16 cellular contexts compared by ENCODE assay signal in genomic region chr1:115755436-115756370, GRCh38. TPM values are rescaled to one million over a fixed set of nuclear protein-coding genes. Genes with fewer than 3 reads are reported as not detected.
DNase-seq lines count a peak whose midpoint lies in the region; ATAC-seq and TF ChIP-seq lines count a peak whose summit lies in the region.
"Had no signal": no experiment of that assay in that cellular context is flagged by ENCODE, and none has a peak within 500 bp of the region (broad histone marks: within the 10 kb centered on the region; RNA-seq: fewer than 3 reads in every experiment).

No MANE protein-coding gene starts in this region.

- H3K27me3 ChIP-seq in right cardiac atrium (ENCODE audit: control insufficient read depth, insufficient read depth), result no peaks in the 10 kb centered on the region
- no peaks in the 10 kb centered on the region for H3K27me3 ChIP-seq in psoas muscle (ENCODE audit: insufficient read depth in 3 of 3, low read length in 2 of 3)
- H3K27me3 ChIP-seq in mammary epithelial cell (ENCODE audit: insufficient read depth, low read length), result no peaks in the 10 kb centered on the region

- dilution Hi-C loops in mammary epithelial cell (cut with HindIII; ENCODE audit: low sequenced_read_pairs), result no loop called here

- CTCF ChIA-PET in mammary epithelial cell (lab: Charles Lee; ENCODE audit: low non-redundant PET), result no interaction called here

- TF ChIP-seq CTCF in psoas muscle (IDR thresholded peaks at IDR 0.05) (no peak), mammary epithelial cell (conservative IDR thresholded peaks at IDR 0.05 in 1 of 2, IDR thresholded peaks at IDR 0.05 in 1 of 2; ENCODE audit: extremely low read depth in 1 of 2, insufficient read depth in 1 of 2, low read depth in 1 of 2, low read length in 2 of 2) (no peak)

- peaks cover 13% of the 10 kb centered on the region for H3K4me1 ChIP-seq in right cardiac atrium (ENCODE audit: control insufficient read depth, insufficient read depth, low read length)
- peaks cover 69% of the 10 kb centered on the region for H3K4me1 ChIP-seq in psoas muscle
- no peaks in the 10 kb centered on the region for H3K4me1 ChIP-seq in mammary epithelial cell (ENCODE audit: insufficient read depth, low read length)

- H3K79me2 ChIP-seq in mammary epithelial cell (ENCODE audit: insufficient read depth, low read length), result no peaks in the 10 kb centered on the region

- no peak overlapping the region for H3K4me2 ChIP-seq in mammary epithelial cell (ENCODE audit: insufficient read depth, low read depth, low read length)

- no peak for DNase-seq in right cardiac atrium
- no peak for DNase-seq in cardiac septum (ENCODE audit: low spot score)
- peak; percentile 57 for DNase-seq in kidney glomerular epithelial cell (lab: John Stamatoyannopoulos, UW)
- no peak for DNase-seq in psoas muscle
- DNase-seq in mammary epithelial cell, result no peak
- DNase-seq: ACHN; CD4-positive, CD25-positive, alpha-beta regulatory T cell; KBM-7; NCI-H2227 treated with DMSO at 0.1 percent for 48 hours; NCI-H526; NK-92 treated with Interleukin-12 subunit alpha and Interleukin-12 subunit beta, amount 100 ng/mL, for 24 hours; OCI-M1 had no signal

- H3K4me3 ChIP-seq in right cardiac atrium (ENCODE audit: low read length), result no peak overlapping the region
- no peak overlapping the region for H3K4me3 ChIP-seq in psoas muscle
- H3K4me3 ChIP-seq in mammary epithelial cell (replicated peaks in 1 of 3; ENCODE audit: insufficient read depth in 1 of 3, low read depth in 2 of 3, low read length in 3 of 3), result no peak overlapping the region

- H2AFZ ChIP-seq in mammary epithelial cell (ENCODE audit: low read depth, low read length), result no peak overlapping the region

- H3K9me3 ChIP-seq in right cardiac atrium (ENCODE audit: control insufficient read depth, low read length), result no peaks in the 10 kb centered on the region
- peaks cover 3% of the 10 kb centered on the region for H3K9me3 ChIP-seq in psoas muscle
- H3K9me3 ChIP-seq in mammary epithelial cell (replicated peaks; ENCODE audit: insufficient read depth, low read length), result no peaks in the 10 kb centered on the region

- no peak overlapping the region for H3K9ac ChIP-seq in mammary epithelial cell (ENCODE audit: insufficient read depth, low read length)

- H3K27ac ChIP-seq in right cardiac atrium (ENCODE audit: low read length) (peak overlapping the region; percentile 74), psoas muscle (peak overlapping the region; percentile 90), mammary epithelial cell (ENCODE audit: insufficient read depth, low read depth, low read length) (no peak overlapping the region)
- H3K27ac ChIP-seq: RWPE1 had no signal

- no peak for ATAC-seq in right cardiac atrium
- no peak for ATAC-seq in psoas muscle
- no peak for ATAC-seq in HG03280 (IDR thresholded peaks at IDR 0.05; ENCODE audit: unreplicated experiment)
- ATAC-seq in HG03571 (IDR thresholded peaks at IDR 0.05; ENCODE audit: unreplicated experiment), result no peak

- H3K36me3 ChIP-seq in psoas muscle (ENCODE audit: insufficient read depth in 1 of 2, low read depth in 1 of 2), result peaks cover 3 to 7% of the 10 kb centered on the region in 2 donors
- no peaks in the 10 kb centered on the region for H3K36me3 ChIP-seq in mammary epithelial cell (ENCODE audit: insufficient read depth, low read length)

- no TSS peak for BruUV-seq in mammary epithelial cell (replicated peaks; lab: Mats Ljungman, UMichigan)

- intact Hi-C loops in right cardiac atrium (cut with DNase I) (no loop called here), cardiac septum (cut with DNase I) (loop anchor here (2.0 kb wide), 1 partner anchor 13 kb away; the partner anchor contains the start of gene CASQ2), psoas muscle (cut with DNase I) (no loop called here), mammary epithelial cell (cut with micrococcal nuclease) (no loop called here)

- WGBS in right cardiac atrium, result 67% methylated on average over 8 of the region's 8 CpGs
- 66 to 74% (median 67%) methylated on average over 8 of the region's 8 CpGs for WGBS in psoas muscle, 3 donors
- 66% methylated on average over 8 of the region's 8 CpGs for WGBS in mammary epithelial cell (ENCODE audit: low coverage, missing lambda C conversion rate)

- in situ Hi-C loops in mammary epithelial cell (cut with MboI; ENCODE audit: low sequenced_read_pairs in 2 of 2), result loop anchor here in 1 of 2 donors (10.0 kb wide), 1 partner anchor 141 kb away; no protein-coding TSS in a partner anchor

- H4K20me1 ChIP-seq in mammary epithelial cell (ENCODE audit: insufficient read depth, low read length), result no peaks in the 10 kb centered on the region

RNA-seq across cellular contexts. Expression of gene CASQ2, which starts 12.8 kb away (rescaled TPM):
- 100 to 1,000 TPM; 706 to 865 (median 788) TPM for total RNA-seq in right cardiac atrium
- polyA plus RNA-seq in right cardiac atrium, result 702 TPM
- total RNA-seq in cardiac septum, result 1,254 TPM
- total RNA-seq in psoas muscle, result 100 to 1,000 TPM in 2 of 4 donors, 10 to 100 TPM in 2; 56.4 to 271 (median 148) TPM
- polyA plus RNA-seq in psoas muscle, result 10 to 100 TPM; 68.3 to 85.0 (median 84.0) TPM
- total RNA-seq in mammary epithelial cell, result not detected
- not detected for polyA plus RNA-seq in mammary epithelial cell
- polyA minus RNA-seq in mammary epithelial cell, result not detected
- total RNA-seq: CD4-positive, CD25-positive, alpha-beta regulatory T cell; H1 had no signal
- polyA plus RNA-seq: CD4-positive, CD25-positive, alpha-beta regulatory T cell; H1 had no signal

Comparison
In these comparisons a context has a peak if more than half of its experiments do, and no peak if none do; other contexts are left out.
1. RNA of gene CASQ2, which starts 12.8 kb away (total RNA-seq): 1,254 TPM in cardiac septum (single experiment), 706 to 865 TPM in right cardiac atrium and 56.4 to 271 TPM in psoas muscle; not detected in mammary epithelial cell; every median in the first group is over 10 times any median in the second.